ENCODE assay signal across 13 cellular contexts in genomic region chr17:80795737-80796136, GRCh38.
A peak's percentile ranks its signal among the peaks of the same experiment; 100 is the strongest.
DNase-seq lines count a peak whose midpoint lies in the region; ATAC-seq and TF ChIP-seq lines count a peak whose summit lies in the region.
"Had no signal": no experiment of that assay in that cellular context is flagged by ENCODE, and none has a peak within 500 bp of the region (broad histone marks: within the 10 kb centered on the region; RNA-seq: fewer than 3 reads in every experiment).

No MANE protein-coding gene starts in this region.

- peak; percentile 19 for ATAC-seq in left lung

- H3K36me3 ChIP-seq in left lung, result peaks cover 0 to 7% of the 10 kb centered on the region in 2 donors
- H3K36me3 ChIP-seq: brain microvascular endothelial cell had no signal

- no peak overlapping the region for H3K4me3 Mint-ChIP-seq in activated T-cell treated with anti-CD3 and anti-CD28 coated beads, Interleukin-2, amount 50 U/mL, for 24 hours
- no peak overlapping the region for H3K4me3 Mint-ChIP-seq in chondrocyte (ENCODE audit: unreplicated experiment)

- H3K36me3 Mint-ChIP-seq in activated T-cell treated with anti-CD3 and anti-CD28 coated beads, Interleukin-2, amount 50 U/mL, for 24 hours (ENCODE audit: low read depth), result peaks cover 81% of the 10 kb centered on the region
- H3K36me3 Mint-ChIP-seq in chondrocyte (ENCODE audit: low read depth), result no peaks in the 10 kb centered on the region

- intact Hi-C loops in left lung (cut with DNase I), result no loop called here

- no peak overlapping the region for H3K4me3 ChIP-seq in left lung

- H3K27me3 ChIP-seq in left lung, result no peaks in the 10 kb centered on the region
- H3K27me3 ChIP-seq: brain microvascular endothelial cell had no signal

- H3K9me3 ChIP-seq in left lung, result no peaks in the 10 kb centered on the region

- H3K4me1 Mint-ChIP-seq in activated T-cell treated with anti-CD3 and anti-CD28 coated beads, Interleukin-2, amount 50 U/mL, for 24 hours (ENCODE audit: low read depth), result peaks cover 60% of the 10 kb centered on the region
- H3K4me1 Mint-ChIP-seq in chondrocyte (ENCODE audit: low read depth), result peaks cover 61% of the 10 kb centered on the region

- H3K27ac ChIP-seq in left lung (peak overlapping the region in 1 of 2 donors; percentile 26), temporal lobe (ENCODE audit: low read depth, low read length) (peak overlapping the region; percentile 30)
- H3K27ac ChIP-seq: brain microvascular endothelial cell had no signal

- peak overlapping the region; percentile 85 for H3K27ac Mint-ChIP-seq in activated T-cell treated with anti-CD3 and anti-CD28 coated beads, Interleukin-2, amount 50 U/mL, for 24 hours
- H3K27ac Mint-ChIP-seq in chondrocyte (ENCODE audit: unreplicated experiment), result peak overlapping the region; percentile 82

- H3K9me3 Mint-ChIP-seq in activated T-cell treated with anti-CD3 and anti-CD28 coated beads, Interleukin-2, amount 50 U/mL, for 24 hours, result no peaks in the 10 kb centered on the region
- no peaks in the 10 kb centered on the region for H3K9me3 Mint-ChIP-seq in chondrocyte (ENCODE audit: low read depth)

- H3K27me3 Mint-ChIP-seq in activated T-cell treated with anti-CD3 and anti-CD28 coated beads, Interleukin-2, amount 50 U/mL, for 24 hours, result no peaks in the 10 kb centered on the region
- H3K27me3 Mint-ChIP-seq in chondrocyte (ENCODE audit: low read depth), result no peaks in the 10 kb centered on the region

- H3K4me1 ChIP-seq in left lung, result peaks cover 9 to 19% of the 10 kb centered on the region in 2 donors

- no peak for TF ChIP-seq CTCF in chondrocyte (IDR thresholded peaks at IDR 0.05)
- no peak for TF ChIP-seq CTCF in left lung (IDR thresholded peaks at IDR 0.05)

- peak; percentile 17 for DNase-seq in activated T-cell treated with anti-CD3 and anti-CD28 coated beads, Interleukin-2, amount 50 U/mL, for 24 hours
- DNase-seq in activated T-cell treated with anti-CD3 and anti-CD28 coated beads, Interleukin-2, amount 50 U/mL, for 48 hours, result no peak
- DNase-seq in chondrocyte (ENCODE audit: low spot score) (no peak), left lung (peak; percentile 37 to 66), HK-2 (ENCODE audit: unreplicated experiment) (no peak), amniotic stem cell (lab: John Stamatoyannopoulos, UW) (no peak)
- DNase-seq in activated CD8-positive, alpha-beta memory T cell treated with anti-CD3 and anti-CD28 coated beads, Interleukin-2, amount 50 U/mL, for 4 hours, result no peak
- DNase-seq: brain microvascular endothelial cell; foreskin melanocyte; NCI-H1092 treated with DMSO at 0.1 percent for 48 hours; RPMI8226; stimulated activated naive CD8-positive, alpha-beta T cell treated with anti-CD3 and anti-CD28 coated beads, Interleukin-15, Interleukin-2, amounts not matched to agents 100 U/mL and 50 U/mL, for 24 hours had no signal

Comparison
In these comparisons a context has a peak if more than half of its experiments do, and no peak if none do; other contexts are left out.
1. DNase-seq: peak in activated T-cell treated with anti-CD3 and anti-CD28 coated beads, Interleukin-2, amount 50 U/mL, for 24 hours (single experiment) and left lung (2 of 2); none in activated T-cell treated with anti-CD3 and anti-CD28 coated beads, Interleukin-2, amount 50 U/mL, for 48 hours (0 of 2), chondrocyte (single experiment), activated CD8-positive, alpha-beta memory T cell treated with anti-CD3 and anti-CD28 coated beads, Interleukin-2, amount 50 U/mL, for 4 hours (single experiment), HK-2 (single experiment) and amniotic stem cell (single experiment).